ENCODE assay signal across 8 cellular contexts in the genomic region with DNA sequence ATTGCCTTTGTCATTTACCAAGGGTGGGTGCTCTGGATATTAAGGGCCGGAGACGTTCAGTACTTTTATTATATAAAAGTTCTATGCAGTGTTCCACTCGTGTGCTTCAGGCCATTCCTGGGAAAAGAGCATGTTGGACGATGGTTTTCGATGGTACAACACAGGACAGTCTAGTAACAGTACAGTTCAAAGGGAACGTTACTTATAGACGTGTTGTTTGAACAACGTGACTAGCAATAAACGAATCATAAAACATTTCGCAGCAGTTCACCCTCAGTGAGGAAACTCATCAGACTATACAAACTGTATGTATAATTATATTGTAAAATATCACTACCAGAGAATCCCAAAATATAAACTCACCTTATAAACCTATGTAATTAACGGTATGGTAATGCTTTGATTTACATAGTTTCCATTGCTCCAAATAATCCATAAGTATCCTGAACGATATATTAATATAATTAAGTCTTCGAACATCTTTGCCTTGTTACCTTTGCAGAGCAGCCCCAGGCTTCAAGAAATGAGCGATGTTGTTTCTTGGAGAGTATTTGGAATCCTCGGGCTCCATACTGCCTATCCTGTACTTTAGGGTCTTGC. TPM values are rescaled to one million over a fixed set of nuclear protein-coding genes. Genes with fewer than 3 reads are reported as not detected.
A peak's percentile ranks its signal among the peaks of the same experiment; 100 is the strongest.
DNase-seq lines count a peak whose midpoint lies in the region; ATAC-seq and FAIRE-seq lines count a peak whose summit lies in the region.

No MANE protein-coding gene starts in this region.

- WGBS in HUES64: 13% methylated on average over 13 of the region's 15 CpGs

- H3K4me1 ChIP-seq in ACC112 (ENCODE audit: control insufficient read depth, insufficient read depth, low read length, unreplicated experiment) (peaks cover 19% of the 10 kb centered on the region), HUES64 (ENCODE audit: insufficient read depth, low read length) (peaks cover 7% of the 10 kb centered on the region; the same call in 1 of the 2 replicates), muscle layer of duodenum (ENCODE audit: control insufficient read depth in 1 of 2, insufficient read depth in 2 of 2, low read length in 2 of 2) (peaks cover 5 to 43% of the 10 kb centered on the region in 2 donors)

- DNase-seq in central memory CD8-positive, alpha-beta T cell (ENCODE audit: low spot score in 2 of 2): no peak
- DNase-seq in EL (no peak), NOMO-1 (lab: John Stamatoyannopoulos, UW; ENCODE audit: unreplicated experiment in 2 of 2) (no peak), NCI-H82 treated with DMSO at 0.1 percent for 48 hours (lab: John Stamatoyannopoulos, UW; ENCODE audit: unreplicated experiment) (no peak), RCC 7860 (ENCODE audit: low spot score) (no peak)

- H3K36me3 ChIP-seq in ACC112 (ENCODE audit: insufficient read depth, low read length) (no peaks in the 10 kb centered on the region), HUES64 (ENCODE audit: insufficient read depth, low read length) (peaks cover 8% of the 10 kb centered on the region; the same call in 1 of the 2 replicates), muscle layer of duodenum (ENCODE audit: control insufficient read depth in 1 of 2, insufficient read depth in 2 of 2, low read length in 2 of 2) (peaks cover 0 to 3% of the 10 kb centered on the region in 2 donors)

- peak overlapping the region; percentile 96 for H3K27ac Mint-ChIP-seq in central memory CD8-positive, alpha-beta T cell (ENCODE audit: low read depth)

- FAIRE-seq in RCC 7860 (lab: Jason Lieb, UNC): no peak

- H3K4me3 ChIP-seq in ACC112 (ENCODE audit: low read depth, low read length) (peak overlapping the region; percentile 94), HUES64 (ENCODE audit: low read length) (peak overlapping the region; percentile 92), muscle layer of duodenum (ENCODE audit: low read depth in 1 of 2, low read length in 2 of 2) (peak overlapping the region; percentile 86 to 88)

- no peaks in the 10 kb centered on the region for H3K27me3 Mint-ChIP-seq in central memory CD8-positive, alpha-beta T cell

- peak overlapping the region; percentile 96 for H3K9ac ChIP-seq in HUES64 (ENCODE audit: low read depth, low read length)

- peaks cover 10% of the 10 kb centered on the region for H3K36me3 Mint-ChIP-seq in central memory CD8-positive, alpha-beta T cell (ENCODE audit: insufficient read depth)

- ATAC-seq in central memory CD8-positive, alpha-beta T cell (replicated peaks; ENCODE audit: extremely low read depth, poor library complexity, severe bottlenecking): no peak

- peak overlapping the region; percentile 78 for H2AFZ ChIP-seq in ACC112 (ENCODE audit: low read length, unreplicated experiment)

- peaks cover 64% of the 10 kb centered on the region for H3K79me2 ChIP-seq in ACC112 (ENCODE audit: control insufficient read depth, insufficient read depth, low read length, unreplicated experiment)

- peak overlapping the region; percentile 89 for H3K27ac ChIP-seq in ACC112 (ENCODE audit: low read depth, low read length)
- peak overlapping the region; percentile 92 for H3K27ac ChIP-seq in HUES64 (ENCODE audit: low read depth, low read length)
- H3K27ac ChIP-seq in muscle layer of duodenum (ENCODE audit: low read length): peak overlapping the region; percentile 97

- H3K4me1 Mint-ChIP-seq in central memory CD8-positive, alpha-beta T cell: peaks cover 42% of the 10 kb centered on the region

- peak overlapping the region; percentile 88 for H3K4me3 Mint-ChIP-seq in central memory CD8-positive, alpha-beta T cell

- H3K9me3 ChIP-seq in HUES64 (ENCODE audit: insufficient read depth, low read depth, low read length) (no peaks in the 10 kb centered on the region), muscle layer of duodenum (ENCODE audit: control insufficient read depth in 1 of 2, low read length in 2 of 2) (no peaks in the 10 kb centered on the region)

- H3K27me3 ChIP-seq in ACC112 (ENCODE audit: insufficient read depth, low read length) (no peaks in the 10 kb centered on the region), HUES64 (ENCODE audit: insufficient read depth, low read length) (no peaks in the 10 kb centered on the region), muscle layer of duodenum (ENCODE audit: low read depth, low read length) (no peaks in the 10 kb centered on the region)

- no peaks in the 10 kb centered on the region for H3K9me3 Mint-ChIP-seq in central memory CD8-positive, alpha-beta T cell

RNA-seq across cellular contexts. Expression of a gene that starts 0.6 kb away (rescaled TPM):
- polyA plus RNA-seq in HUES64 (2013, experiment 1 of 2): 84.4 TPM
- 93.9 TPM for polyA plus RNA-seq in HUES64 (2013, experiment 2 of 2)

RNA-seq across cellular contexts. Expression of a gene that starts 10.3 kb away (rescaled TPM):
- polyA plus RNA-seq in HUES64 (2013, experiment 1 of 2): 35.0 TPM
- polyA plus RNA-seq in HUES64 (2013, experiment 2 of 2): 37.5 TPM
